In the genomic region with DNA sequence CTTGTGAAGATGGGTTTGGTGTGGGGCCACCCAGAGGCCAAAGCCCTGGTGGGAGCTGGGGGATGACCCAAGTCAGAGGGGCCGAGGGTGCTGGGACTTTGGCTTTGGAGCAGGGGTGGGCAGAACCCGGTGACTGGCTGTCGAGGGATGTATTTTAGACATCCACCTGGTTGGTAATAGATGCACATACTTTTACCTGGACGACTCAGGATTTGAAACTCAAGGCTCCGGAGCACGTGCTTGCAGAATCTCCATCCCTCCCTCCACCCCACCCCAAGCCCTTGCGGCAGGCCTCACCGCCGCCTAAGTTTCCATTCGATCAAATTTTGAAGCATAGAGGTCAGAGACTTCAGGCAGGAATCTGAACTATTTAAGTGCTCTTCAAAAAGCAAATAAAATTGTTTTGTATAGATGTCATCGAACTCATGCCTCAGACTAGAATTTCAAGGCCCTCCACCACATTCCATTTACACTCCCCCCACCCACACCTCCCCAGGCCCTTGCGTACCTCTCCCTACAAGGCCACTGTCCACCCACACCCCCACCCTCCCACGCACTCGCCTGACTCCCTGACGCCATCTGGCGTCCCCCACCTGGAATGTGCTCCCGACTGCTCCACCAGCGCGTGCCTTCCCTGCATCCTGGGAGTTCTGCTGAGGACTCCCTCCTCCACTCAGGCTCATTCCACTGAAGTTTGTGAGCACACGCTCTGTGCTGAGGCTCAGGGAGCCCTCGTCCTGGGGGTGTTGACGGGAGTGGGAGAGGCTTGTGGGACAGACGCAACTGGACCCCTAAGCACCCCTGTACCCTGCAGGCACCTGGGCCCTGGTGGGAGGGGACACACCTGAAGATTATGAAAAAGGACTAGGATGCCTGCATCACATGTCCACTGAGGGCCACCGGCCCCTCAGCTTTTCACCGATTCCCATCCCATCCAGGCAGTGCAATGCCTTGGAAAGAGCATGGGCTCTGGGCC, we compare ENCODE assay signal across 8 cellular contexts. TPM values are rescaled to one million over a fixed set of nuclear protein-coding genes. Genes with fewer than 3 reads are reported as not detected.
DNase-seq lines count a peak whose midpoint lies in the region; TF ChIP-seq lines count a peak whose summit lies in the region.

No MANE protein-coding gene starts in this region.

- H4K20me1 ChIP-seq in BLaER1 treated with 17β-estradiol and CSF1 and Interleukin-3, amounts not matched to agents 10 nM and 100 nM = peaks cover 0 to 29% (median 3%) of the 10 kb centered on the region in 11 experiments; a peak in 6 of 22 replicates

- H3K36me3 ChIP-seq in BLaER1 treated with 17β-estradiol and CSF1 and Interleukin-3, amounts not matched to agents 10 nM and 100 nM = peaks cover 38 to 94% (median 70%) of the 10 kb centered on the region in 11 experiments
- H3K36me3 ChIP-seq in urinary bladder (ENCODE audit: insufficient read depth) = no peaks in the 10 kb centered on the region

- H3K27me3 ChIP-seq in BLaER1 treated with 17β-estradiol and CSF1 and Interleukin-3, amounts not matched to agents 10 nM and 100 nM = no peaks in the 10 kb centered on the region

- H3K4me2 ChIP-seq in BLaER1 treated with 17β-estradiol and CSF1 and Interleukin-3, amounts not matched to agents 10 nM and 100 nM = no peak overlapping the region

- peaks cover 23 to 66% (median 46%) of the 10 kb centered on the region in 10 experiments for H3K4me1 ChIP-seq in BLaER1 treated with 17β-estradiol and CSF1 and Interleukin-3, amounts not matched to agents 10 nM and 100 nM
- H3K4me1 ChIP-seq in urinary bladder (ENCODE audit: insufficient read depth) = peaks cover 2% of the 10 kb centered on the region

- H3K4me3 ChIP-seq in BLaER1 treated with 17β-estradiol and CSF1 and Interleukin-3, amounts not matched to agents 10 nM and 100 nM = no peak overlapping the region
- H3K4me3 ChIP-seq in NB4 (ENCODE audit: low read depth, low read length) = no peak overlapping the region
- H3K4me3 ChIP-seq in coronary artery = no peak overlapping the region
- no peak overlapping the region for H3K4me3 ChIP-seq in urinary bladder (ENCODE audit: low read depth, low read length)

- H3K9me3 ChIP-seq in BLaER1 treated with 17β-estradiol and CSF1 and Interleukin-3, amounts not matched to agents 10 nM and 100 nM (replicated peaks in 1 of 11) = no peaks in the 10 kb centered on the region

- 47% methylated on average over 25 of the region's 25 CpGs for WGBS in urinary bladder

- peak overlapping the region in 7 of 11 experiments; percentile 30 to 59 (median 37); a peak in 9 of 22 replicates for H3K27ac ChIP-seq in BLaER1 treated with 17β-estradiol and CSF1 and Interleukin-3, amounts not matched to agents 10 nM and 100 nM
- H3K27ac ChIP-seq in coronary artery (peak overlapping the region; percentile 94 to 95), urinary bladder (ENCODE audit: low read depth) (peak overlapping the region; percentile 68)

- DNase-seq in NB4 (ENCODE audit: low read depth) (peak; percentile 35), coronary artery (ENCODE audit: low spot score) (peak; percentile 96), medulla oblongata (ENCODE audit: extremely low spot score) (peak; percentile 63), NCI-H345 (lab: John Stamatoyannopoulos, UW) (no peak), NCI-H446 treated with DMSO at 0.1 percent for 48 hours (lab: John Stamatoyannopoulos, UW) (no peak), RKO (ENCODE audit: low spot score) (no peak)

- TF ChIP-seq CTCF in NB4 (IDR thresholded peaks at IDR 0.05; ENCODE audit: low read depth, low read length) (peak; percentile 35), coronary artery (IDR thresholded peaks at IDR 0.05) (peak; percentile 27)

- no peak for TF ChIP-seq POLR2A in NB4 (IDR thresholded peaks at IDR 0.05; ENCODE audit: extremely low read depth, insufficient read length)

- peak overlapping the region in 5 of 11 experiments; percentile 2 to 41 (median 14); a peak in 1 of 22 replicates for H3K9ac ChIP-seq in BLaER1 treated with 17β-estradiol and CSF1 and Interleukin-3, amounts not matched to agents 10 nM and 100 nM

RNA-seq across cellular contexts. Expression of gene RPL26L1, which starts 56.4 kb away (rescaled TPM):
- 24.5 TPM for total RNA-seq in urinary bladder
- polyA plus RNA-seq in urinary bladder = 47.4 TPM

Comparison
In these comparisons a context has a peak if more than half of its experiments do, and no peak if none do; other contexts are left out.
1. H3K27ac ChIP-seq: peak in every context shown above with its lines; median percentile 94 in coronary artery; 68 in urinary bladder; 37 in BLaER1 treated with 17β-estradiol and CSF1 and Interleukin-3, amounts not matched to agents 10 nM and 100 nM.
2. DNase-seq: peak in NB4 (single experiment), coronary artery (single experiment) and medulla oblongata (single experiment); none in NCI-H345 (single experiment), NCI-H446 treated with DMSO at 0.1 percent for 48 hours (single experiment) and RKO (single experiment).